In the genomic region with DNA sequence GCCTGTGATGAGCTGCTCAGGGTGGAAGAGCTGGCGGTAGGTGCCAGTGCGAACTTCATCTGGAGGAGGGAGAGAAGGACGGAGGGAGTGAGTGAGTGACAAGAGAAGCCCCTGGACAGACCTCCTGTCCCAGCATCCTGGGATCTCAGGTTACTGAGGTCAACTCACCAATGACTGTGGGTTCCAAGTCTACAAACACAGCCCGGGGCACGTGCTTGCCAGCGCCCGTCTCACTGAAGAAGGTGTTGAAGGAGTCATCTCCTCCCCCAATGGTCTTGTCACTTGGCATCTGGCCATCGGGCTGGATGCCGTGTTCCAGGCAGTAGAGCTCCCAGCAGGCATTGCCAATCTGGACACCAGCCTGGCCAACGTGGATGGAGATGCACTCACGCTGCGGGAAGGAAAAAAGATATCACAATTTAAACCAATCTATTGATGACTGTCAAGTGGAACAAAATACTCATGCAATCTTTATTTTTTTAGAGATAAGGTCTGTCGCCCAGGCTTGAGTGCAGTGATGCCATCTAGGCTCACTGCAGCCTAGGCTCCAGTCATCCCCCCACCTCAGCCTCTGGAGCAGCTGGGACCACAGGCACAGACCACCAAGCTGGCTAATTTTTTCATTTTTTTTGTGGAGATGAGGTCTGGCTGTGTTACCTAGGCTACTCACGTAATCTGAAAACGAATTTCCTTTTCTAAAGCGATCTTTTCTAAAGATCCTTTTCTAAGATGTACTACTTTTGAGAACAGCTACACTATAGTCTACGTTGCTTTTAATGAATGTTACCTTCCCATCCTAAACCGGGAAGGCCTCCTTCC, we compare ENCODE assay signal across 8 cellular contexts. TPM values are rescaled to one million over a fixed set of nuclear protein-coding genes. Genes with fewer than 3 reads are reported as not detected.
DNase-seq lines count a peak whose midpoint lies in the region; ATAC-seq, FAIRE-seq and TF ChIP-seq lines count a peak whose summit lies in the region.

No MANE protein-coding gene starts in this region.

- FAIRE-seq in RCC 7860 (lab: Jason Lieb, UNC) = no peak

- intact Hi-C loops in left cardiac atrium (cut with DNase I) = loop anchor here (2.0 to 10.0 kb wide), 4 partner anchors 55 to 105 kb away; a partner anchor contains a TSS

- peaks cover 29% of the 10 kb centered on the region for H3F3A ChIP-seq in smooth muscle cell (ENCODE audit: low read depth)

- TF ChIP-seq CTCF in smooth muscle cell (IDR thresholded peaks at IDR 0.05; ENCODE audit: borderline replicate concordance, insufficient read depth, poor library complexity, severe bottlenecking) = no peak

- H3K27me3 ChIP-seq in HAP-1 (ENCODE audit: low read depth) = no peaks in the 10 kb centered on the region
- H3K27me3 ChIP-seq in smooth muscle cell (ENCODE audit: low read depth) = no peaks in the 10 kb centered on the region

- H3K27me3 Mint-ChIP-seq in activated CD8-positive, alpha-beta memory T cell treated with anti-CD3 and anti-CD28 coated beads, Interleukin-2, amount 10 ng/mL, durations not matched to agents 7 days and 5 days = peaks cover 6% of the 10 kb centered on the region

- no peak overlapping the region for H2AFZ ChIP-seq in smooth muscle cell (ENCODE audit: low read depth)

- peak overlapping the region; percentile 92 for H3K9ac ChIP-seq in smooth muscle cell (ENCODE audit: low read depth)

- H3K4me3 ChIP-seq in HAP-1 (peak overlapping the region; percentile 100), smooth muscle cell (peak overlapping the region; percentile 96)

- peaks cover 43% of the 10 kb centered on the region for H3K36me3 ChIP-seq in HAP-1 (replicated peaks)
- H3K36me3 ChIP-seq in smooth muscle cell (ENCODE audit: low read depth) = peaks cover 6% of the 10 kb centered on the region

- H3K27ac Mint-ChIP-seq in activated CD8-positive, alpha-beta memory T cell treated with anti-CD3 and anti-CD28 coated beads, Interleukin-2, amount 10 ng/mL, durations not matched to agents 7 days and 5 days = peak overlapping the region; percentile 99

- ATAC-seq in activated CD8-positive, alpha-beta memory T cell treated with anti-CD3 and anti-CD28 coated beads, Interleukin-2, amount 10 ng/mL, durations not matched to agents 7 days and 5 days = no peak
- ATAC-seq in left cardiac atrium (peak in 1 of 2 donors; percentile 4), HG02798 (IDR thresholded peaks at IDR 0.05; ENCODE audit: poor library complexity, unreplicated experiment) (no peak)

- peaks cover 32% of the 10 kb centered on the region for H4K20me1 ChIP-seq in smooth muscle cell (ENCODE audit: low read depth)

- H3K4me3 Mint-ChIP-seq in activated CD8-positive, alpha-beta memory T cell treated with anti-CD3 and anti-CD28 coated beads, Interleukin-2, amount 10 ng/mL, durations not matched to agents 7 days and 5 days = peak overlapping the region; percentile 84

- no peaks in the 10 kb centered on the region for H3K9me3 ChIP-seq in HAP-1
- H3K9me3 ChIP-seq in smooth muscle cell (replicated peaks; ENCODE audit: low read depth) = no peaks in the 10 kb centered on the region

- H3K4me1 Mint-ChIP-seq in activated CD8-positive, alpha-beta memory T cell treated with anti-CD3 and anti-CD28 coated beads, Interleukin-2, amount 10 ng/mL, durations not matched to agents 7 days and 5 days = peaks cover 49% of the 10 kb centered on the region

- in situ Hi-C loops in HAP-1 (cut with MboI; ENCODE audit: low sequenced_read_pairs) = loop anchor here (10.0 kb wide), 1 partner anchor 105 kb away; no protein-coding TSS in a partner anchor

- H3K36me3 Mint-ChIP-seq in activated CD8-positive, alpha-beta memory T cell treated with anti-CD3 and anti-CD28 coated beads, Interleukin-2, amount 10 ng/mL, durations not matched to agents 7 days and 5 days = peaks cover 40% of the 10 kb centered on the region

- peak overlapping the region; percentile 97 for H3K4me2 ChIP-seq in smooth muscle cell

- no peaks in the 10 kb centered on the region for H3K9me3 Mint-ChIP-seq in activated CD8-positive, alpha-beta memory T cell treated with anti-CD3 and anti-CD28 coated beads, Interleukin-2, amount 10 ng/mL, durations not matched to agents 7 days and 5 days (ENCODE audit: low read depth)

- no peak for DNase-seq in HAP-1 (ENCODE audit: low spot score in 2 of 2)
- no peak for DNase-seq in activated CD8-positive, alpha-beta memory T cell treated with anti-CD3 and anti-CD28 coated beads, Interleukin-2, amount 10 ng/mL, durations not matched to agents 7 days and 5 days
- DNase-seq in left cardiac atrium = peak; percentile 42
- no peak for DNase-seq in smooth muscle cell (lab: John Stamatoyannopoulos, UW; ENCODE audit: unreplicated experiment)
- DNase-seq in RCC 7860 (ENCODE audit: low spot score) = no peak
- DNase-seq in NCI-H1048 (lab: John Stamatoyannopoulos, UW) = no peak
- DNase-seq in NCI-H510A (lab: John Stamatoyannopoulos, UW) = no peak

- WGBS in smooth muscle cell (ENCODE audit: low lambda C conversion rate) = 77% methylated on average over 18 of the region's 18 CpGs

- H3K79me2 ChIP-seq in smooth muscle cell (ENCODE audit: low read depth) = peaks cover 25% of the 10 kb centered on the region

- peak overlapping the region; percentile 93 for H3K27ac ChIP-seq in smooth muscle cell (ENCODE audit: low read depth)

- CTCF ChIA-PET in activated CD8-positive, alpha-beta memory T cell treated with anti-CD3 and anti-CD28 coated beads, Interleukin-2, amount 10 ng/mL, durations not matched to agents 7 days and 5 days (lab: Charles Lee) = interaction anchor here (0.6 to 4.6 kb wide), 21 partner anchors 9 to 278 kb away, joined by 3 to 38 read pairs (median 6); a partner anchor contains a TSS

- H3K4me1 ChIP-seq in HAP-1 = peaks cover 24% of the 10 kb centered on the region
- H3K4me1 ChIP-seq in smooth muscle cell (ENCODE audit: low read depth) = peaks cover 21% of the 10 kb centered on the region

RNA-seq across cellular contexts. Expression of a gene that starts 1.7 kb away (rescaled TPM):
- 1,000 to 10,000 TPM; 1,970 to 2,009 TPM for total RNA-seq in activated CD8-positive, alpha-beta memory T cell treated with anti-CD3 and anti-CD28 coated beads, Interleukin-2, amount 10 ng/mL, durations not matched to agents 7 days and 5 days
- 100 to 1,000 TPM; 577 to 615 TPM for total RNA-seq in left cardiac atrium
- 1,427 and 1,487 TPM in 2 replicates for total RNA-seq in smooth muscle cell
- 1,057 and 1,405 TPM in 2 replicates for polyA plus RNA-seq in smooth muscle cell

RNA-seq across cellular contexts. Expression of a gene that starts 18.9 kb away (rescaled TPM):
- 10 to 100 TPM; 46.9 to 53.4 TPM for total RNA-seq in activated CD8-positive, alpha-beta memory T cell treated with anti-CD3 and anti-CD28 coated beads, Interleukin-2, amount 10 ng/mL, durations not matched to agents 7 days and 5 days
- total RNA-seq in left cardiac atrium (10 to 100 TPM; 24.4 to 46.0 TPM), smooth muscle cell (32.4 and 57.3 TPM in 2 replicates)
- 49.5 and 61.8 TPM in 2 replicates for polyA plus RNA-seq in smooth muscle cell

RNA-seq across cellular contexts. Expression of a gene that starts 34.9 kb away (rescaled TPM):
- under 1 TPM in 1 of 2 experiments, not detected in 1; 0.15 TPM for total RNA-seq in activated CD8-positive, alpha-beta memory T cell treated with anti-CD3 and anti-CD28 coated beads, Interleukin-2, amount 10 ng/mL, durations not matched to agents 7 days and 5 days
- total RNA-seq in left cardiac atrium = 1 to 10 TPM in 1 of 2 donors, under 1 TPM in 1; 0.97 to 1.0 TPM
- total RNA-seq in smooth muscle cell = 0.04 TPM in 1 of 2 replicates, not detected in the other
- not detected in 2 replicates for polyA plus RNA-seq in smooth muscle cell

RNA-seq across cellular contexts. Expression of a gene that starts 59.3 kb away (rescaled TPM):
- 10 to 100 TPM; 91.0 to 96.5 TPM for total RNA-seq in activated CD8-positive, alpha-beta memory T cell treated with anti-CD3 and anti-CD28 coated beads, Interleukin-2, amount 10 ng/mL, durations not matched to agents 7 days and 5 days
- total RNA-seq in left cardiac atrium (100 to 1,000 TPM; 119 to 134 TPM), smooth muscle cell (1,161 and 1,305 TPM in 2 replicates)
- polyA plus RNA-seq in smooth muscle cell = 981 and 1,375 TPM in 2 replicates

RNA-seq across cellular contexts. Expression of a gene that starts 59.8 kb away (rescaled TPM):
- 10 to 100 TPM; 14.9 to 15.1 TPM for total RNA-seq in activated CD8-positive, alpha-beta memory T cell treated with anti-CD3 and anti-CD28 coated beads, Interleukin-2, amount 10 ng/mL, durations not matched to agents 7 days and 5 days
- total RNA-seq in left cardiac atrium (under 1 TPM; 0.24 to 0.41 TPM), smooth muscle cell (0.76 and 1.3 TPM in 2 replicates)
- 2.1 TPM in 2 replicates for polyA plus RNA-seq in smooth muscle cell
